1 cellular context compared by ENCODE assay signal in the genomic region with DNA sequence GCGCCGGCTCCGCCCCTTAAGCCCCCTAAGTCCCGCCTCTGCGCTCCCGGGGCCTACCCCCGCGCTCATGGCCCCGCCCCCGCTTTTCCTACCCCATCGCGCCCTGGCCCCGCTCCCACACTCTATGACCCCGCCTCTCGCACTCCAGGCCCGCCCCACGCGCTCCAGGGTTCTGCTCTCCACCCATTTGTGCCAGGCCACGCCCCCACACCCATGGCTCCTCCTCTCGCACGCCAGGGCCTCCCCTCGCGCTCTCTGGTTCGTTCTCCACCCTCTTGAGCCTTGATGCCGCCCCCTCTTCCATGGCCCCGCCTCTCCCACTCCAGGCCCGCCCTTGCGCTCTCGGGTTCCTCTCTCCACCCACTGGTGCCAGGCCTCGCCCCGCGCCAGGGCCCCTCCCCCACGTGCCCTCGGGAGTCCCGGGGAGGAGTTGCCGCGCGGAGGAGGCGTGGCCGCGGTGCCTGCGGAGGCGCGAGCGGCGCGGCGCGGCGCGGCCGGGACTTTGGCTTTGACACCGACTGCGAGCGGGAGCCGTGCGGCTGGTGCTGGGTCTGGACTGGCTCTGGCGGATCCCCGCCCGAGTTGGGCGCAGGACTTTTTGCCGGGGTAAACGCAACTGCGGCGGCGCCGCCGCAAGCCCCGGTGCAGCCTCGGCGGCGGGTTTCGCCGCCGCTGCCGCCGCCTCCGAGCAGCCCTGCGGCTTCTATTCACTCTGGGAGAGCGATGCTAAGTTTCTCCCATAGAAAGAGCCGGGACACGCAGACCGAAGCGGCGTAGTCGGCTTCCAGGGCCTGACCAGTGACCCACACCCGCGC.
TF ChIP-seq lines count a peak whose summit lies in the region.

Gene EEPD1, plus strand, starts transcription at position 499 of the 815 bp plus-strand sequence. CDS start 1,071 bp downstream, outside the sequence.

TF ChIP-seq in HepG2, 621 proteins besides CTCF, POLR2A, EP300 and RAD21 (continued from another document and continues in another):
- TF ChIP-seq IRF1 (CRISPR knock-in tag; IDR thresholded peaks at IDR 0.05; ENCODE audit: low read depth) = no peak
- TF ChIP-seq TFAP4 (IDR thresholded peaks at IDR 0.05; ENCODE audit: borderline replicate concordance, low read depth) = peak; percentile 58; the same call in 1 of the 2 replicates
- no peak for TF ChIP-seq ZNF720 (CRISPR knock-in tag; IDR thresholded peaks at IDR 0.05)
- TF ChIP-seq CENPX (CRISPR knock-in tag; IDR thresholded peaks at IDR 0.05) = no peak
- TF ChIP-seq ZSCAN12 (CRISPR knock-in tag; IDR thresholded peaks at IDR 0.05) = no peak
- no peak for TF ChIP-seq HDAC6 (IDR thresholded peaks at IDR 0.05; ENCODE audit: low read depth, low read length)
- TF ChIP-seq STAT5B (CRISPR knock-in tag; IDR thresholded peaks at IDR 0.05) = no peak
- no peak for TF ChIP-seq ZNF773 (CRISPR knock-in tag; IDR thresholded peaks at IDR 0.05; ENCODE audit: borderline replicate concordance)
- peak; percentile 84 for TF ChIP-seq ARNTL (CRISPR knock-in tag; IDR thresholded peaks at IDR 0.05)
- no peak for TF ChIP-seq RELA (CRISPR knock-in tag; IDR thresholded peaks at IDR 0.05)
- TF ChIP-seq HHEX (CRISPR knock-in tag; IDR thresholded peaks at IDR 0.05) = no peak
- TF ChIP-seq THAP9 (CRISPR knock-in tag; IDR thresholded peaks at IDR 0.05; ENCODE audit: borderline replicate concordance) = peak; percentile 14; the same call in 1 of the 2 replicates
- TF ChIP-seq ZNF282 (IDR thresholded peaks at IDR 0.05; ENCODE audit: partially characterized antibody) = no peak
- TF ChIP-seq ATF7-NPFF (CRISPR knock-in tag; IDR thresholded peaks at IDR 0.05; ENCODE audit: low read depth) = no peak
- TF ChIP-seq RFXANK (CRISPR knock-in tag; IDR thresholded peaks at IDR 0.05) = no peak
- no peak for TF ChIP-seq ZNF260 (CRISPR knock-in tag; IDR thresholded peaks at IDR 0.05; ENCODE audit: borderline replicate concordance, low read depth)
- TF ChIP-seq SYNCRIP (IDR thresholded peaks at IDR 0.05; ENCODE audit: insufficient read depth, low read depth, low read length) = no peak
- no peak for TF ChIP-seq ZBTB7A (CRISPR knock-in tag; IDR thresholded peaks at IDR 0.05)
- no peak; the same call in 1 of the 2 replicates for TF ChIP-seq SOX5 (CRISPR knock-in tag; IDR thresholded peaks at IDR 0.05; ENCODE audit: borderline replicate concordance)
- TF ChIP-seq ZNF543 (CRISPR knock-in tag; IDR thresholded peaks at IDR 0.05) = 0 out of 2 replicates have a peak, but pooled peaks have one; percentile 13
- TF ChIP-seq HOXA3 (CRISPR knock-in tag; IDR thresholded peaks at IDR 0.05) = peak; percentile 65; the same call in 1 of the 2 replicates
- peak; percentile 40; the same call in 1 of the 2 replicates for TF ChIP-seq ZNF430 (CRISPR knock-in tag; IDR thresholded peaks at IDR 0.05)
- no peak for TF ChIP-seq ZNF660 (CRISPR knock-in tag; IDR thresholded peaks at IDR 0.05; ENCODE audit: borderline replicate concordance, low read depth)
- TF ChIP-seq DRAP1 (CRISPR knock-in tag; IDR thresholded peaks at IDR 0.05) = peak; percentile 53
- peak; percentile 44; the same call in 1 of the 2 replicates for TF ChIP-seq RARA (CRISPR knock-in tag; IDR thresholded peaks at IDR 0.05)
- no peak for TF ChIP-seq ZNF792 (CRISPR knock-in tag; IDR thresholded peaks at IDR 0.05)
- no peak; the same call in 1 of the 2 replicates for TF ChIP-seq ESRRA (CRISPR knock-in tag; IDR thresholded peaks at IDR 0.05; ENCODE audit: low read depth)
- no peak for TF ChIP-seq ZNF616 (CRISPR knock-in tag; IDR thresholded peaks at IDR 0.05; ENCODE audit: low read depth)
- TF ChIP-seq SRF (IDR thresholded peaks at IDR 0.05; ENCODE audit: low read depth, low read length) = no peak
- TF ChIP-seq, protein P1, sequence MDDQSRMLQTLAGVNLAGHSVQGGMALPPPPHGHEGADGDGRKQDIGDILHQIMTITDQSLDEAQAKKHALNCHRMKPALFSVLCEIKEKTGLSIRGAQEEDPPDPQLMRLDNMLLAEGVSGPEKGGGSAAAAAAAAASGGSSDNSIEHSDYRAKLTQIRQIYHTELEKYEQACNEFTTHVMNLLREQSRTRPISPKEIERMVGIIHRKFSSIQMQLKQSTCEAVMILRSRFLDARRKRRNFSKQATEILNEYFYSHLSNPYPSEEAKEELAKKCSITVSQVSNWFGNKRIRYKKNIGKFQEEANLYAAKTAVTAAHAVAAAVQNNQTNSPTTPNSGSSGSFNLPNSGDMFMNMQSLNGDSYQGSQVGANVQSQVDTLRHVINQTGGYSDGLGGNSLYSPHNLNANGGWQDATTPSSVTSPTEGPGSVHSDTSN (CRISPR knock-in tag; IDR thresholded peaks at IDR 0.05; ENCODE audit: borderline replicate concordance) = no peak
- TF ChIP-seq RXRB (CRISPR knock-in tag; IDR thresholded peaks at IDR 0.05; ENCODE audit: borderline replicate concordance) = peak; percentile 24; the same call in 1 of the 2 replicates
- no peak for TF ChIP-seq SRY (CRISPR knock-in tag; IDR thresholded peaks at IDR 0.05)
- TF ChIP-seq SAFB2 (CRISPR knock-in tag; IDR thresholded peaks at IDR 0.05; ENCODE audit: borderline replicate concordance, low read depth) = peak; percentile 11; the same call in 1 of the 2 replicates
- TF ChIP-seq SUZ12 (IDR thresholded peaks at IDR 0.05; ENCODE audit: low read depth, low read length) = no peak
- no peak for TF ChIP-seq SMARCC2 (IDR thresholded peaks at IDR 0.05)
- TF ChIP-seq ZNF350 (CRISPR knock-in tag; IDR thresholded peaks at IDR 0.05; ENCODE audit: borderline replicate concordance, low read depth) = no peak
- TF ChIP-seq, protein P2, sequence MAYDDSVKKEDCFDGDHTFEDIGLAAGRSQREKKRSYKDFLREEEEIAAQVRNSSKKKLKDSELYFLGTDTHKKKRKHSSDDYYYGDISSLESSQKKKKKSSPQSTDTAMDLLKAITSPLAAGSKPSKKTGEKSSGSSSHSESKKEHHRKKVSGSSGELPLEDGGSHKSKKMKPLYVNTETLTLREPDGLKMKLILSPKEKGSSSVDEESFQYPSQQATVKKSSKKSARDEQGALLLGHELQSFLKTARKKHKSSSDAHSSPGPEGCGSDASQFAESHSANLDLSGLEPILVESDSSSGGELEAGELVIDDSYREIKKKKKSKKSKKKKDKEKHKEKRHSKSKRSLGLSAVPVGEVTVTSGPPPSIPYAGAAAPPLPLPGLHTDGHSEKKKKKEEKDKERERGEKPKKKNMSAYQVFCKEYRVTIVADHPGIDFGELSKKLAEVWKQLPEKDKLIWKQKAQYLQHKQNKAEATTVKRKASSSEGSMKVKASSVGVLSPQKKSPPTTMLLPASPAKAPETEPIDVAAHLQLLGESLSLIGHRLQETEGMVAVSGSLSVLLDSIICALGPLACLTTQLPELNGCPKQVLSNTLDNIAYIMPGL (CRISPR knock-in tag; IDR thresholded peaks at IDR 0.05; ENCODE audit: borderline replicate concordance in 1 of 2, low read depth in 1 of 2) = no peak; a peak in 3 of 4 replicates
- no peak for TF ChIP-seq ZNF512 (CRISPR knock-in tag; IDR thresholded peaks at IDR 0.05)
- no peak for TF ChIP-seq ZNF253 (CRISPR knock-in tag; IDR thresholded peaks at IDR 0.05; ENCODE audit: borderline replicate concordance)
- peak; percentile 39; the same call in 1 of the 2 replicates for TF ChIP-seq MEIS2 (CRISPR knock-in tag; IDR thresholded peaks at IDR 0.05)
- TF ChIP-seq, protein P3, sequence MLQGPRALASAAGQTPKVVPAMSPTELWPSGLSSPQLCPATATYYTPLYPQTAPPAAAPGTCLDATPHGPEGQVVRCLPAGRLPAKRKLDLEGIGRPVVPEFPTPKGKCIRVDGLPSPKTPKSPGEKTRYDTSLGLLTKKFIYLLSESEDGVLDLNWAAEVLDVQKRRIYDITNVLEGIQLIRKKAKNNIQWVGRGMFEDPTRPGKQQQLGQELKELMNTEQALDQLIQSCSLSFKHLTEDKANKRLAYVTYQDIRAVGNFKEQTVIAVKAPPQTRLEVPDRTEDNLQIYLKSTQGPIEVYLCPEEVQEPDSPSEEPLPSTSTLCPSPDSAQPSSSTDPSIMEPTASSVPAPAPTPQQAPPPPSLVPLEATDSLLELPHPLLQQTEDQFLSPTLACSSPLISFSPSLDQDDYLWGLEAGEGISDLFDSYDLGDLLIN (CRISPR knock-in tag; IDR thresholded peaks at IDR 0.05; ENCODE audit: borderline replicate concordance) = no peak
- TF ChIP-seq IRF2 (CRISPR knock-in tag; IDR thresholded peaks at IDR 0.05) = peak; percentile 30; the same call in 1 of the 2 replicates
- TF ChIP-seq MZF1 (CRISPR knock-in tag; IDR thresholded peaks at IDR 0.05; ENCODE audit: borderline replicate concordance) = no peak
- TF ChIP-seq ZFYVE20 (CRISPR knock-in tag; IDR thresholded peaks at IDR 0.05; ENCODE audit: borderline replicate concordance, low read depth) = no peak
- TF ChIP-seq MIER3 (CRISPR knock-in tag; IDR thresholded peaks at IDR 0.05; ENCODE audit: borderline replicate concordance) = no peak
- peak; percentile 67; the same call in 1 of the 2 replicates for TF ChIP-seq ZNF816 (CRISPR knock-in tag; IDR thresholded peaks at IDR 0.05; ENCODE audit: borderline replicate concordance)
- no peak for TF ChIP-seq LCORL (IDR thresholded peaks at IDR 0.05)
- TF ChIP-seq LCORL (CRISPR knock-in tag; IDR thresholded peaks at IDR 0.05) = peak; percentile 61; the same call in 1 of the 2 replicates
- no peak for TF ChIP-seq MED13 (CRISPR knock-in tag; IDR thresholded peaks at IDR 0.05)
